17 cellular contexts compared by ENCODE assay signal in genomic region chr11:69344570-69345145, GRCh38. TPM values are rescaled to one million over a fixed set of nuclear protein-coding genes. Genes with fewer than 3 reads are reported as not detected.
"Had no signal": no experiment of that assay in that cellular context is flagged by ENCODE, and none has a peak within 500 bp of the region (broad histone marks: within the 10 kb centered on the region; RNA-seq: fewer than 3 reads in every experiment).

No MANE protein-coding gene starts in this region.

- DNase-seq: activated gamma-delta T cell; effector CD4-positive, alpha-beta T cell; heart right ventricle; left ventricle myocardium inferior; retina; stimulated activated naive CD4-positive, alpha-beta T cell; T1000; uterus had no signal

- H2AFZ ChIP-seq: parathyroid adenoma had no signal

- H3K79me2 ChIP-seq: parathyroid adenoma had no signal

- H3K36me3 ChIP-seq: heart right ventricle, left ventricle myocardium inferior, SJSA1, uterus had no signal

- H3K9me3 ChIP-seq: uterus had no signal

- H3K4me3 Mint-ChIP-seq: neural crest cell had no signal

- H3K4me3 ChIP-seq: heart right ventricle, left ventricle myocardium inferior, SJSA1, skin epidermis, uterus had no signal

- H3K4me1 ChIP-seq: heart right ventricle, left ventricle myocardium inferior, parathyroid adenoma, uterus had no signal

- ATAC-seq: heart right ventricle had no signal

- FAIRE-seq: astrocyte, frontal cortex, keratinocyte had no signal

- H3K27ac ChIP-seq: heart right ventricle, left ventricle myocardium inferior, parathyroid adenoma, SJSA1, skin epidermis, uterus had no signal

- H3K27me3 ChIP-seq: heart right ventricle, SJSA1, uterus had no signal

- H3K9ac ChIP-seq: parathyroid adenoma had no signal

RNA-seq across cellular contexts. Expression of gene MYEOV, which starts 50.7 kb away (rescaled TPM):
- total RNA-seq: astrocyte, frontal cortex, heart right ventricle, left ventricle myocardium inferior, myocyte, temporal lobe had no signal
